10 cellular contexts compared by ENCODE assay signal in the genomic region with DNA sequence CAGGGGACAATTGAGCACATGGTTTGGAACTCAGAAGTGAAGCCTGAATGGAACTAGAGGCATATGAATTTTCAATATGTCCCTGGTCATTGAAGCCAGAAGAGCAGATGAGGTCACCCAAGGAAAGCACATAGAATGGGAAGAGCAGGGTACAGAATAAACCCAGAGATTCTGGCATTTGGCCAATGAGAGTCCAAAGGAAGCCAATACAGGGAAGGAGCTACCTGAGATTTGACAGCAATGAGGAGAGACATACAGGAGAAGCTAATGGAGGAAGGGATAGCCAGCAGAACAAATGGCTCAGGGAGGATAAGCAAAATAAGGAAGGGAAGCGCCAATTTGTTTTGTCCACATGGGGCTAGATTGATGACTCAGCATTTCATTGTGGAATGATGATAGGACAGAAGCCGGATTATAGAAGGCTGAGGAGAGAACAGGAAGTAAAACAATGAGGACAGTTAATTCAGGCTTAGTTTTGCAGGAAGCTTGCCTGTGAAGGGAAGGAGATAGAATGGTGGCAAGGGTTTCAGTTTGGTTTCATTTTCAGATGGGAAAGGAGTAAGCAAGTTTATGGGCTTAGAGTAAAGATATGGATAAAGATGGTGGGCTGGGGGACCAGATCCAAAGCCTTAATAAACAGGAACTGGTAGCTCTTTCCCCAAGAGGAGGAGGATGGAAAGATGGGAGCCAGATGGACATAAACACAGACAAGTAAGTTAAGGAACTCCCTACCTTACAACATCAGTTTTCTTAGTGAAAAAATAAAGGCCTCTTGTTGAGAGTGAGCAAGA. TPM values are rescaled to one million over a fixed set of nuclear protein-coding genes. Genes with fewer than 3 reads are reported as not detected.
DNase-seq lines count a peak whose midpoint lies in the region; ATAC-seq lines count a peak whose summit lies in the region.
"Had no signal": no experiment of that assay in that cellular context is flagged by ENCODE, and none has a peak within 500 bp of the region (broad histone marks: within the 10 kb centered on the region; RNA-seq: fewer than 3 reads in every experiment).

No MANE protein-coding gene starts in this region.

- no peak overlapping the region for H3K4me3 Mint-ChIP-seq in activated CD4-positive, alpha-beta memory T cell treated with anti-CD3 and anti-CD28 coated beads, Interleukin-2, amount 10 ng/mL, durations not matched to agents 7 days and 5 days
- H3K4me3 Mint-ChIP-seq: activated B cell treated with CpG ODN at 0.5 μM for 24 hours had no signal

- POLR2A ChIA-PET in activated CD4-positive, alpha-beta memory T cell treated with anti-CD3 and anti-CD28 coated beads, Interleukin-2, amount 10 ng/mL, durations not matched to agents 7 days and 5 days (lab: Charles Lee), result no interaction called here

- CTCF ChIA-PET in activated CD4-positive, alpha-beta memory T cell treated with anti-CD3 and anti-CD28 coated beads, Interleukin-2, amount 10 ng/mL, durations not matched to agents 7 days and 5 days (lab: Charles Lee), result interaction anchor here (1.2 kb wide), 1 partner anchor 14 kb away, joined by 3 read pairs; no protein-coding TSS in a partner anchor

- DNase-seq in H4 (ENCODE audit: low spot score), result peak; percentile 56
- DNase-seq in NOMO-1 treated with DMSO at 0.1 percent for 48 hours (lab: John Stamatoyannopoulos, UW; ENCODE audit: unreplicated experiment), result peak; percentile 60
- DNase-seq in renal cortical epithelial cell (ENCODE audit: low read depth), result peak; percentile 38
- no peak for DNase-seq in activated CD4-positive, alpha-beta memory T cell treated with anti-CD3 and anti-CD28 coated beads, Interleukin-2, amount 10 ng/mL, durations not matched to agents 7 days and 5 days
- DNase-seq in NCI-H187 (lab: John Stamatoyannopoulos, UW), result no peak
- DNase-seq in NCI-H1105 treated with DMSO at 0.1 percent for 48 hours (lab: John Stamatoyannopoulos, UW), result no peak
- DNase-seq: activated B cell treated with CpG ODN at 0.5 μM for 24 hours, adrenal gland, NCI-H524 had no signal

- H3K9me3 Mint-ChIP-seq in activated CD4-positive, alpha-beta memory T cell treated with anti-CD3 and anti-CD28 coated beads, Interleukin-2, amount 10 ng/mL, durations not matched to agents 7 days and 5 days, result no peaks in the 10 kb centered on the region
- H3K9me3 Mint-ChIP-seq: activated B cell treated with CpG ODN at 0.5 μM for 24 hours had no signal

- no peaks in the 10 kb centered on the region for H3K36me3 Mint-ChIP-seq in activated CD4-positive, alpha-beta memory T cell treated with anti-CD3 and anti-CD28 coated beads, Interleukin-2, amount 10 ng/mL, durations not matched to agents 7 days and 5 days (ENCODE audit: low read depth)

- peaks cover 18% of the 10 kb centered on the region for H3K4me1 Mint-ChIP-seq in activated CD4-positive, alpha-beta memory T cell treated with anti-CD3 and anti-CD28 coated beads, Interleukin-2, amount 10 ng/mL, durations not matched to agents 7 days and 5 days

- peaks cover 2% of the 10 kb centered on the region for H3K27me3 Mint-ChIP-seq in activated CD4-positive, alpha-beta memory T cell treated with anti-CD3 and anti-CD28 coated beads, Interleukin-2, amount 10 ng/mL, durations not matched to agents 7 days and 5 days
- H3K27me3 Mint-ChIP-seq: activated B cell treated with CpG ODN at 0.5 μM for 24 hours had no signal

- ATAC-seq in esophagus mucosa, result peak; percentile 25

- no peak overlapping the region for H3K27ac Mint-ChIP-seq in activated CD4-positive, alpha-beta memory T cell treated with anti-CD3 and anti-CD28 coated beads, Interleukin-2, amount 10 ng/mL, durations not matched to agents 7 days and 5 days
- H3K27ac Mint-ChIP-seq: activated B cell treated with CpG ODN at 0.5 μM for 24 hours had no signal

RNA-seq across cellular contexts. Expression of a gene that starts 3.2 kb away (rescaled TPM):
- total RNA-seq in H4 (2014; rRNA removed; shearing (Covaris generic)), result 15.7 and 24.6 TPM in 2 replicates
- total RNA-seq in esophagus mucosa (18.5 TPM), renal cortical epithelial cell (10.9 and 19.8 TPM in 2 replicates)
- 10 to 100 TPM; 12.8 to 14.0 TPM for total RNA-seq in activated CD4-positive, alpha-beta memory T cell treated with anti-CD3 and anti-CD28 coated beads, Interleukin-2, amount 10 ng/mL, durations not matched to agents 7 days and 5 days

Comparison
In these comparisons a context has a peak if more than half of its experiments do, and no peak if none do; other contexts are left out.
1. DNase-seq: peak in H4 (single experiment), NOMO-1 treated with DMSO at 0.1 percent for 48 hours (single experiment) and renal cortical epithelial cell (single experiment); none in activated CD4-positive, alpha-beta memory T cell treated with anti-CD3 and anti-CD28 coated beads, Interleukin-2, amount 10 ng/mL, durations not matched to agents 7 days and 5 days (single experiment), NCI-H187 (0 of 2) and NCI-H1105 treated with DMSO at 0.1 percent for 48 hours (single experiment).